Comparison of ENCODE assay signal across 8 cellular contexts in the genomic region with DNA sequence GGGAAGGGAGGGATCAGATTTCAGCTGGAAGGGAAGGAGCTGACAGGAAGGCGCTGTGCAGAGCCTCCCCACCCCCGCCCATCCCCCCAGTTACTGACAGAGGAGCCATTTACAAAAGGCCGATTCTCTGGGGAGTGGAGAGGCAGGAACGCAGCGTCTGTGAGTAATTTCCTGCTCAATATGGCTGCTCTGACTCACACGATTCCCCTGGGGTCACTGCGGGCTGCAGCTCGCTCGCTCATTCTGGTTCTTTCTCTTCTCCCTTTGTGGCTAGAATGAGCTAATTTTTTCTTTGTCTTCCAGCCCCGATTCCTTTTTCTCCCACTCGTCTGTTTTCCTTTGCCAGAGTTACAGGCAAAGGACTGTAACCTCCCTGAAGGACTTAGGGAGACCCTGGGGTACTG. TPM values are rescaled to one million over a fixed set of nuclear protein-coding genes. Genes with fewer than 3 reads are reported as not detected.
DNase-seq lines count a peak whose midpoint lies in the region; ATAC-seq and TF ChIP-seq lines count a peak whose summit lies in the region.

No MANE protein-coding gene starts in this region.

- no peak for TF ChIP-seq RAD21 in HCT116 (IDR thresholded peaks at IDR 0.05; ENCODE audit: low read depth)

- peaks cover 3% of the 10 kb centered on the region; the same call in 1 of the 2 replicates for H3F3A ChIP-seq in SU-DHL-6 (ENCODE audit: insufficient read depth)

- H2BK12ac ChIP-seq in trophoblast cell (ENCODE audit: low read length), result peak overlapping the region; percentile 70

- peak overlapping the region; percentile 59 for H4K12ac ChIP-seq in trophoblast cell (ENCODE audit: low read depth, low read length)

- H3K4me1 Mint-ChIP-seq in activated naive CD8-positive, alpha-beta T cell treated with anti-CD3 and anti-CD28 coated beads, Interleukin-2, amount 50 U/mL, for 24 hours, result peaks cover 46% of the 10 kb centered on the region
- peaks cover 38% of the 10 kb centered on the region for H3K4me1 Mint-ChIP-seq in type B pancreatic cell (ENCODE audit: unreplicated experiment)

- H3K9ac ChIP-seq in HCT116 (ENCODE audit: low read length) (peak overlapping the region; percentile 87), SU-DHL-6 (ENCODE audit: low read length) (peak overlapping the region; percentile 48), trophoblast cell (ENCODE audit: low read length) (peak overlapping the region; percentile 59)

- H3K4me3 ChIP-seq in HCT116 (replicated peaks in 1 of 2; ENCODE audit: low read depth in 1 of 2, low read length in 2 of 2) (peak overlapping the region; percentile 60 to 69), SU-DHL-6 (ENCODE audit: insufficient read depth, low read length, poor library complexity, severe bottlenecking) (peak overlapping the region; percentile 29), trophoblast cell (ENCODE audit: low read depth, low read length) (no peak overlapping the region)

- peak overlapping the region; percentile 87 for H3K4me3 Mint-ChIP-seq in activated naive CD8-positive, alpha-beta T cell treated with anti-CD3 and anti-CD28 coated beads, Interleukin-2, amount 50 U/mL, for 24 hours
- peak overlapping the region; percentile 88 for H3K4me3 Mint-ChIP-seq in type B pancreatic cell

- H3K27ac ChIP-seq in HCT116 (ENCODE audit: low read depth, low read length), result peak overlapping the region; percentile 99
- peak overlapping the region; percentile 74 for H3K27ac ChIP-seq in SU-DHL-6 (ENCODE audit: low read depth, low read length)
- H3K27ac ChIP-seq in trophoblast cell (ENCODE audit: low read depth, low read length), result peak overlapping the region; percentile 100

- H3K4me1 ChIP-seq in HCT116 (ENCODE audit: control insufficient read depth in 1 of 2, insufficient read depth in 2 of 2, low read length in 2 of 2), result peaks cover 39 to 70% of the 10 kb centered on the region in 2 experiments
- H3K4me1 ChIP-seq in trophoblast cell (ENCODE audit: control insufficient read depth in 1 of 2, insufficient read depth in 2 of 2, low read length in 2 of 2), result peaks cover 43 to 50% of the 10 kb centered on the region in 2 experiments

- H3K79me2 ChIP-seq in HCT116 (ENCODE audit: insufficient read depth, low read length) (peaks cover 37% of the 10 kb centered on the region), SU-DHL-6 (ENCODE audit: insufficient read depth, low read length) (no peaks in the 10 kb centered on the region), trophoblast cell (ENCODE audit: control insufficient read depth, insufficient read depth, low read length, poor library complexity) (peaks cover 24% of the 10 kb centered on the region)

- BruUV-seq in HCT116 (replicated peaks; lab: Mats Ljungman, UMichigan), result no TSS peak

- H3K36me3 ChIP-seq in HCT116 (ENCODE audit: control insufficient read depth in 1 of 2, insufficient read depth in 2 of 2, low read length in 2 of 2), result peaks cover 0 to 23% of the 10 kb centered on the region in 2 experiments; a peak in 2 of 4 replicates
- H3K36me3 ChIP-seq in SU-DHL-6 (ENCODE audit: low read length), result no peaks in the 10 kb centered on the region
- H3K36me3 ChIP-seq in trophoblast cell (ENCODE audit: control insufficient read depth in 1 of 2, insufficient read depth in 2 of 2, low read length in 2 of 2), result peaks cover 36 to 44% of the 10 kb centered on the region in 2 experiments

- peak overlapping the region; percentile 98 for H3K27ac Mint-ChIP-seq in activated naive CD8-positive, alpha-beta T cell treated with anti-CD3 and anti-CD28 coated beads, Interleukin-2, amount 50 U/mL, for 24 hours
- H3K27ac Mint-ChIP-seq in type B pancreatic cell, result peak overlapping the region; percentile 99

- POLR2A ChIA-PET in HCT116 (lab: Charles Lee), result interaction anchor here (0.8 to 2.8 kb wide), 16 partner anchors 8 to 598 kb away, joined by 3 to 26 read pairs (median 4); partner anchors contain the start of genes IER5L, NTMT1 and PTPA

- H4K91ac ChIP-seq in trophoblast cell (ENCODE audit: low read depth, low read length), result peak overlapping the region; percentile 100

- H3K4ac ChIP-seq in trophoblast cell (ENCODE audit: low read depth, low read length), result peak overlapping the region; percentile 77

- H3K27me3 ChIP-seq in HCT116 (ENCODE audit: insufficient read depth, low read length), result no peaks in the 10 kb centered on the region
- no peaks in the 10 kb centered on the region for H3K27me3 ChIP-seq in SU-DHL-6 (ENCODE audit: low read length)
- H3K27me3 ChIP-seq in trophoblast cell (ENCODE audit: insufficient read depth, low read length), result no peaks in the 10 kb centered on the region

- H3K9me3 ChIP-seq in HCT116 (ENCODE audit: control insufficient read depth in 1 of 2, insufficient read depth in 1 of 2, low read depth in 1 of 2, low read length in 2 of 2) (no peaks in the 10 kb centered on the region), SU-DHL-6 (ENCODE audit: insufficient read depth, low read length) (no peaks in the 10 kb centered on the region), trophoblast cell (ENCODE audit: insufficient read depth, low read depth, low read length) (no peaks in the 10 kb centered on the region)

- H3K14ac ChIP-seq in trophoblast cell (ENCODE audit: low read length), result peak overlapping the region; percentile 99

- no peak overlapping the region for H3K23ac ChIP-seq in trophoblast cell (ENCODE audit: low read length)

- H2BK120ac ChIP-seq in trophoblast cell (ENCODE audit: insufficient read depth, low read length, poor library complexity), result peak overlapping the region; percentile 97

- no peaks in the 10 kb centered on the region for H3K27me3 Mint-ChIP-seq in activated naive CD8-positive, alpha-beta T cell treated with anti-CD3 and anti-CD28 coated beads, Interleukin-2, amount 50 U/mL, for 24 hours
- no peaks in the 10 kb centered on the region for H3K27me3 Mint-ChIP-seq in type B pancreatic cell

- no peak overlapping the region for H2AFZ ChIP-seq in HCT116 (ENCODE audit: low read depth, low read length, poor library complexity, severe bottlenecking)
- peak overlapping the region; percentile 24 for H2AFZ ChIP-seq in SU-DHL-6 (ENCODE audit: low read depth, low read length, severe bottlenecking)
- H2AFZ ChIP-seq in trophoblast cell (ENCODE audit: insufficient read depth, low read length, poor library complexity), result peak overlapping the region; percentile 89

- peak overlapping the region; percentile 99 for H3K18ac ChIP-seq in trophoblast cell (ENCODE audit: low read length)

- H3K9me3 Mint-ChIP-seq in activated naive CD8-positive, alpha-beta T cell treated with anti-CD3 and anti-CD28 coated beads, Interleukin-2, amount 50 U/mL, for 24 hours, result no peaks in the 10 kb centered on the region
- no peaks in the 10 kb centered on the region for H3K9me3 Mint-ChIP-seq in type B pancreatic cell

- H3K4me2 ChIP-seq in HCT116 (ENCODE audit: low read length), result peak overlapping the region; percentile 85
- peak overlapping the region; percentile 59 for H3K4me2 ChIP-seq in SU-DHL-6 (ENCODE audit: low read depth, low read length, poor library complexity, severe bottlenecking)
- peak overlapping the region; percentile 58 for H3K4me2 ChIP-seq in trophoblast cell (ENCODE audit: low read length)

- WGBS in trophoblast cell (ENCODE audit: extremely low coverage, insufficient coverage, insufficient read length), result no CpG with 5 or more reads among the region's 11 CpGs

- ATAC-seq in HCT116, result peak; percentile 78
- ATAC-seq in activated naive CD8-positive, alpha-beta T cell treated with anti-CD3 and anti-CD28 coated beads, Interleukin-2, amount 50 U/mL, for 24 hours, result peak; percentile 88

- TF ChIP-seq CTCF in HCT116 (IDR thresholded peaks at IDR 0.05 in 2 of 3, conservative IDR thresholded peaks at IDR 0.05 in 1 of 3; ENCODE audit: borderline replicate concordance in 1 of 3, insufficient read depth in 1 of 3, low read depth in 2 of 3, low read length in 2 of 3) (no peak), SU-DHL-6 (IDR thresholded peaks at IDR 0.05; ENCODE audit: insufficient read depth, low read length, poor library complexity, severe bottlenecking) (no peak), type B pancreatic cell (conservative IDR thresholded peaks at IDR 0.05) (no peak)

- peaks cover 19% of the 10 kb centered on the region for H3K36me3 Mint-ChIP-seq in activated naive CD8-positive, alpha-beta T cell treated with anti-CD3 and anti-CD28 coated beads, Interleukin-2, amount 50 U/mL, for 24 hours (ENCODE audit: low read depth)
- peaks cover 9% of the 10 kb centered on the region for H3K36me3 Mint-ChIP-seq in type B pancreatic cell

- DNase-seq in ELR (ENCODE audit: low read depth) (peak; percentile 100), HCT116 (ENCODE audit: low read depth, low spot score) (peak; percentile 95), MV-4-11 (lab: John Stamatoyannopoulos, UW) (peak; percentile 98), cardiac septum (ENCODE audit: low spot score) (peak; percentile 93), trophoblast cell (peak; percentile 96 to 97), type B pancreatic cell (ENCODE audit: extremely low spot score, unreplicated experiment) (peak; percentile 84)
- peak; percentile 80 for DNase-seq in activated naive CD8-positive, alpha-beta T cell treated with anti-CD3 and anti-CD28 coated beads, Interleukin-2, amount 50 U/mL, for 24 hours

- H4K20me1 ChIP-seq in HCT116 (ENCODE audit: insufficient read depth), result no peaks in the 10 kb centered on the region
- no peaks in the 10 kb centered on the region for H4K20me1 ChIP-seq in SU-DHL-6 (ENCODE audit: low read depth, low read length)

- RAD21 ChIA-PET in HCT116 (lab: Charles Lee; ENCODE audit: low non-redundant PET in 1 of 2, low total read pairs in 2 of 2, uncharacterized antibody in 2 of 2, unreplicated experiment in 2 of 2), result interaction anchor here (0.6 to 1.6 kb wide), 9 partner anchors 8 to 486 kb away, joined by 3 to 5 read pairs (median 4); partner anchors contain the start of genes NTMT1 (in 2 of the 2) and IER5L (in 1 of the 2)

- no peak for TF ChIP-seq POLR2A in HCT116 (IDR thresholded peaks at IDR 0.05; ENCODE audit: borderline replicate concordance, extremely low read depth, insufficient read depth, insufficient read length)

- CTCF ChIA-PET in HCT116 (lab: Charles Lee), result interaction anchor here (0.8 to 6.0 kb wide), 15 partner anchors 8 to 503 kb away, joined by 3 to 77 read pairs (median 6); partner anchors contain the start of genes C9orf50, IER5L and NTMT1

- H3K9me2 ChIP-seq in HCT116 (ENCODE audit: insufficient read depth) (no peaks in the 10 kb centered on the region), SU-DHL-6 (replicated peaks; ENCODE audit: insufficient read depth, low read length) (no peaks in the 10 kb centered on the region)

- H2BK5ac ChIP-seq in trophoblast cell (ENCODE audit: low read depth, low read length, poor library complexity), result peak overlapping the region; percentile 100

- H4K8ac ChIP-seq in trophoblast cell (ENCODE audit: low read depth, low read length), result peak overlapping the region; percentile 98

- H3K79me1 ChIP-seq in trophoblast cell (ENCODE audit: low read length), result peaks cover 46% of the 10 kb centered on the region

- intact Hi-C loops in HCT116 (cut with micrococcal nuclease), result loop anchor here (1.0 to 5.0 kb wide), 5 partner anchors 349 to 651 kb away; no protein-coding TSS in a partner anchor
- intact Hi-C loops in cardiac septum (cut with DNase I), result loop anchor here (1.0 to 2.0 kb wide), 4 partner anchors 35 to 470 kb away; no protein-coding TSS in a partner anchor

- H2AK5ac ChIP-seq in trophoblast cell (ENCODE audit: low read length), result peak overlapping the region; percentile 97

RNA-seq across cellular contexts. Expression of gene PTPA, which starts 28.8 kb away (rescaled TPM):
- total RNA-seq in HCT116 (2021; ENCODE audit: unreplicated experiment) (177 TPM), cardiac septum (204 TPM), type B pancreatic cell (ENCODE audit: low replicate concordance) (102 and 115 TPM in 2 replicates)
- 168 and 172 TPM in 2 replicates for polyA plus RNA-seq in HCT116 (2012)
- polyA plus RNA-seq in trophoblast cell (2013), result 62.5 and 63.2 TPM in 2 replicates

RNA-seq across cellular contexts. Expression of gene CRAT, which starts 29.4 kb away (rescaled TPM):
- total RNA-seq in HCT116 (2021; ENCODE audit: unreplicated experiment), result 29.0 TPM
- polyA plus RNA-seq in HCT116 (2012), result 29.3 and 32.2 TPM in 2 replicates
- 68.1 TPM for total RNA-seq in cardiac septum
- polyA plus RNA-seq in trophoblast cell (2013), result 13.3 and 13.9 TPM in 2 replicates
- total RNA-seq in type B pancreatic cell (ENCODE audit: low replicate concordance), result 14.5 and 28.4 TPM in 2 replicates

RNA-seq across cellular contexts. Expression of gene IER5L, which starts 38.1 kb away (rescaled TPM):
- 195 TPM for total RNA-seq in HCT116 (2021; ENCODE audit: unreplicated experiment)
- 89.2 and 104 TPM in 2 replicates for polyA plus RNA-seq in HCT116 (2012)
- total RNA-seq in cardiac septum, result 12.6 TPM
- polyA plus RNA-seq in trophoblast cell (2013), result 63.3 and 64.2 TPM in 2 replicates
- 22.3 and 37.5 TPM in 2 replicates for total RNA-seq in type B pancreatic cell (ENCODE audit: low replicate concordance)

RNA-seq across cellular contexts. Expression of gene DOLPP1, which starts 59.1 kb away (rescaled TPM):
- total RNA-seq in HCT116 (2021; ENCODE audit: unreplicated experiment), result 17.4 TPM
- polyA plus RNA-seq in HCT116 (2012), result 12.6 and 13.4 TPM in 2 replicates
- 4.8 TPM for total RNA-seq in cardiac septum
- polyA plus RNA-seq in trophoblast cell (2013), result 25.6 and 29.1 TPM in 2 replicates
- total RNA-seq in type B pancreatic cell (ENCODE audit: low replicate concordance), result 20.2 and 21.1 TPM in 2 replicates
